8 cellular contexts compared by ENCODE assay signal in the genomic region with DNA sequence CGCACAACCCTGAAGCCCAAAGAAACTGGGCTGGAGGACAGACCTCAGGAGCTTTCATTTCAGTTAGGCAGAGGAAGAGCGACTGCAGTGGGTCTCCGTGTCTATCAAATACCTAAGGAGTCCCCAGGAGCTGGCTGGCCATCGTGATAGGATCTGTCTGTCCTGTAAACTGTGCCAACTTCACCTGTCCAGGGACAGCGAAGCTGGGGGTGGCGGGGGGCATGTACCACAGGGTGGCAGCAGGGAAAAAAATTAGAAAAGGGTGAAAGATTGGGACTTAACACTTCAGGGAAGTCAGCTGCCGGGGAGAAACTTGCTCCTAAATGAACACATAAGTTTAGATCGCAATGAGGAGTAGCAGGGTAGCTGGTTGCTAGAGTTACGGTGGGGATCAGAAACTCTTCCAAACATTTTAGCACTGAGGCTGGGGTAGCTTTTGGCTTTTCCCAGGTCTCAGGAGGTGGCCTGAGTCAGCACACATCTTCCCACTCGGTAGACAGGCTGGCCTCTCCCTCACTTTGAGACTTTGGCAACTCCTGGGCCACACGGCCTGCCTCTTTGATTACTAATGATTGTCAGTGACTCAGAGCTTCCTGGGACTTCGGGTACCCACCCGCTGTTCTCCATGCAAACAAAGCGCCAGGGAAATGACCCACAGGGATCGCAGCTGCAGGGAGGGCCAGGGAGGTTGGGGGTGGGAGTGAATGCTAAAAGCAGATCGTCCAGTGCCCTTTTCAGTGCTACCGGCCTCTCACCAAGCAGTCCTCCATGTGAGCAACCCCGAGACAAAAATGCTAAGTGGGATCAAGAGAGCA. TPM values are rescaled to one million over a fixed set of nuclear protein-coding genes. Genes with fewer than 3 reads are reported as not detected.
A peak's percentile ranks its signal among the peaks of the same experiment; 100 is the strongest.
DNase-seq lines count a peak whose midpoint lies in the region; ATAC-seq lines count a peak whose summit lies in the region.

No MANE protein-coding gene starts in this region.

- intact Hi-C loops in right cardiac atrium (cut with DNase I) = no loop called here
- intact Hi-C loops in posterior vena cava (cut with DNase I) = no loop called here

- peak overlapping the region; percentile 53 for H3K4me3 ChIP-seq in right cardiac atrium (ENCODE audit: low read length)

- ATAC-seq in right cardiac atrium = peak; percentile 8 to 59
- ATAC-seq in GM21390 (IDR thresholded peaks at IDR 0.05; ENCODE audit: unreplicated experiment) = no peak

- peaks cover 6% of the 10 kb centered on the region for H3K4me1 ChIP-seq in right cardiac atrium (ENCODE audit: control insufficient read depth, insufficient read depth, low read length)

- H3K27ac ChIP-seq in right cardiac atrium (ENCODE audit: low read length) = peak overlapping the region; percentile 72

- no peaks in the 10 kb centered on the region for H3K9me3 ChIP-seq in right cardiac atrium (ENCODE audit: control insufficient read depth, low read length)

- DNase-seq in NCI-H2171 treated with DMSO at 0.1 percent for 48 hours (lab: John Stamatoyannopoulos, UW) (peak; percentile 23), NCI-H2171 (lab: John Stamatoyannopoulos, UW) (no peak), NCI-H69 (lab: John Stamatoyannopoulos, UW) (peak; percentile 92), amniotic stem cell (lab: John Stamatoyannopoulos, UW) (peak; percentile 84), right cardiac atrium (peak; percentile 76 to 82 (median 78)), posterior vena cava (ENCODE audit: low spot score) (peak; percentile 92), NCI-H774 (lab: John Stamatoyannopoulos, UW) (no peak)

- no peaks in the 10 kb centered on the region for H3K27me3 ChIP-seq in right cardiac atrium (ENCODE audit: control insufficient read depth, insufficient read depth)

- 34% methylated on average over 18 of the region's 18 CpGs for WGBS in right cardiac atrium

RNA-seq across cellular contexts. Expression of gene MTFP1, which starts 2.9 kb away (rescaled TPM):
- 10 to 100 TPM; 15.5 to 29.3 (median 18.6) TPM for total RNA-seq in right cardiac atrium
- 38.9 TPM for polyA plus RNA-seq in right cardiac atrium
- total RNA-seq in posterior vena cava = 1 to 10 TPM; 3.5 to 3.7 TPM

RNA-seq across cellular contexts. Expression of gene SEC14L2, which starts 25.9 kb away (rescaled TPM):
- total RNA-seq in right cardiac atrium (1 to 10 TPM; 2.0 to 5.5 (median 3.5) TPM), posterior vena cava (10 to 100 TPM in 1 of 2 donors, 1 to 10 TPM in 1; 8.0 to 10.9 TPM)
- 1.6 TPM for polyA plus RNA-seq in right cardiac atrium

RNA-seq across cellular contexts. Expression of gene RNF215, which starts 35.5 kb away (rescaled TPM):
- 10 to 100 TPM in 3 of 4 donors, 1 to 10 TPM in 1; 8.7 to 17.0 (median 12.7) TPM for total RNA-seq in right cardiac atrium
- polyA plus RNA-seq in right cardiac atrium = 5.7 TPM
- total RNA-seq in posterior vena cava = 10 to 100 TPM in 1 of 2 donors, 1 to 10 TPM in 1; 9.3 to 15.6 TPM

RNA-seq across cellular contexts. Expression of gene SEC14L3, which starts 49.1 kb away (rescaled TPM):
- total RNA-seq in right cardiac atrium = not detected
- not detected for polyA plus RNA-seq in right cardiac atrium
- total RNA-seq in posterior vena cava = not detected

Comparison
In these comparisons a context has a peak if more than half of its experiments do, and no peak if none do; other contexts are left out.
1. DNase-seq: peak in NCI-H2171 treated with DMSO at 0.1 percent for 48 hours (single experiment), NCI-H69 (single experiment), amniotic stem cell (single experiment), right cardiac atrium (3 of 3) and posterior vena cava (single experiment); none in NCI-H2171 (single experiment) and NCI-H774 (single experiment).